Comparison of ENCODE assay signal across 28 cellular contexts in genomic region chr14:40847496-40847895, GRCh38.
A peak's percentile ranks its signal among the peaks of the same experiment; 100 is the strongest.
DNase-seq lines count a peak whose midpoint lies in the region; ATAC-seq and TF ChIP-seq lines count a peak whose summit lies in the region.
"Had no signal": no experiment of that assay in that cellular context is flagged by ENCODE, and none has a peak within 500 bp of the region (broad histone marks: within the 10 kb centered on the region; RNA-seq: fewer than 3 reads in every experiment).

No MANE protein-coding gene starts in this region.

- H2AFZ ChIP-seq in PC-3 (ENCODE audit: low read length) (no peak overlapping the region), MM.1S (ENCODE audit: low read length) (no peak overlapping the region)
- H2AFZ ChIP-seq: GM23248 had no signal

- H3K79me2 ChIP-seq in PC-3 (ENCODE audit: low read length): no peaks in the 10 kb centered on the region
- H3K79me2 ChIP-seq in MM.1S (ENCODE audit: low read length): no peaks in the 10 kb centered on the region

- H3K27ac ChIP-seq in PC-3 (ENCODE audit: low read length): no peak overlapping the region
- H3K27ac ChIP-seq in MM.1S (ENCODE audit: low read length): no peak overlapping the region
- H3K27ac ChIP-seq: BLaER1 treated with 17β-estradiol and CSF1 and Interleukin-3, amounts not matched to agents 10 nM and 100 nM; body of pancreas; gastroesophageal sphincter; GM23248; suprapubic skin; upper lobe of right lung had no signal

- H3K4me3 ChIP-seq in PC-3 (ENCODE audit: low read length) (no peak overlapping the region), MM.1S (ENCODE audit: low read length) (no peak overlapping the region)
- H3K4me3 ChIP-seq: BLaER1 treated with 17β-estradiol and CSF1 and Interleukin-3, amounts not matched to agents 10 nM and 100 nM; body of pancreas; gastroesophageal sphincter; GM23248; lung; smooth muscle cell; suprapubic skin; upper lobe of right lung had no signal

- H3K9me2 ChIP-seq in PC-3 (replicated peaks; ENCODE audit: low read length) (no peaks in the 10 kb centered on the region), MM.1S (replicated peaks; ENCODE audit: insufficient read depth, low read length) (no peaks in the 10 kb centered on the region)

- no peaks in the 10 kb centered on the region for H4K20me1 ChIP-seq in PC-3 (ENCODE audit: low read length)
- no peaks in the 10 kb centered on the region for H4K20me1 ChIP-seq in MM.1S (ENCODE audit: insufficient read depth, low read length)
- H4K20me1 ChIP-seq: BLaER1 treated with 17β-estradiol and CSF1 and Interleukin-3, amounts not matched to agents 10 nM and 100 nM had no signal

- DNase-seq in DMS 273 (lab: John Stamatoyannopoulos, UW; ENCODE audit: unreplicated experiment) (peak; percentile 93), HT-29 (ENCODE audit: low spot score) (peak; percentile 1), PC-3 (peak; percentile 25), myocyte (ENCODE audit: low read depth) (peak; percentile 2), MM.1S (no peak), cortex of kidney (lab: John Stamatoyannopoulos, UW) (no peak)
- DNase-seq: activated CD4-positive, alpha-beta memory T cell treated with anti-CD3 and anti-CD28 coated beads for 36 hours; activated CD4-positive, alpha-beta T cell treated with anti-CD3 and anti-CD28 coated beads for 1 hour; activated CD8-positive, alpha-beta memory T cell treated with anti-CD3 and anti-CD28 coated beads, Interleukin-2, amount 50 U/mL, for 4 hours; activated naive CD4-positive, alpha-beta T cell; body of pancreas; COR-L47; GM23248; hippocampal formation; KBM-7; natural killer cell; NCI-H1930; NK-92 treated with Interleukin-12 subunit alpha and Interleukin-12 subunit beta, amount 100 ng/mL, for 24 hours; Right ventricle myocardium superior; stimulated activated naive CD4-positive, alpha-beta T cell treated with Interleukin-2 at 50 U/mL for 16 hours; upper lobe of right lung had no signal

- no peaks in the 10 kb centered on the region for H3K27me3 ChIP-seq in PC-3 (ENCODE audit: low read length)
- no peaks in the 10 kb centered on the region for H3K27me3 ChIP-seq in MM.1S (replicated peaks; ENCODE audit: insufficient read depth, low read length)
- H3K27me3 ChIP-seq: BLaER1 treated with 17β-estradiol and CSF1 and Interleukin-3, amounts not matched to agents 10 nM and 100 nM; body of pancreas; gastroesophageal sphincter; suprapubic skin; upper lobe of right lung had no signal

- no peaks in the 10 kb centered on the region for H3K4me1 ChIP-seq in PC-3 (ENCODE audit: insufficient read depth, low read length)
- H3K4me1 ChIP-seq in MM.1S (ENCODE audit: low read length): no peaks in the 10 kb centered on the region
- H3K4me1 ChIP-seq: BLaER1 treated with 17β-estradiol and CSF1 and Interleukin-3, amounts not matched to agents 10 nM and 100 nM; body of pancreas; gastroesophageal sphincter; suprapubic skin; upper lobe of right lung had no signal

- H3K36me3 ChIP-seq in PC-3 (ENCODE audit: low read depth, low read length) (no peaks in the 10 kb centered on the region), MM.1S (replicated peaks; ENCODE audit: insufficient read depth, low read length) (no peaks in the 10 kb centered on the region)
- H3K36me3 ChIP-seq: BLaER1 treated with 17β-estradiol and CSF1 and Interleukin-3, amounts not matched to agents 10 nM and 100 nM; gastroesophageal sphincter; suprapubic skin; upper lobe of right lung had no signal

- CTCF ChIA-PET in PC-3 (lab: Charles Lee): no interaction called here

- ATAC-seq in PC-3 (peak; percentile 90), HG02970 (IDR thresholded peaks at IDR 0.05; ENCODE audit: low FRiP score, unreplicated experiment) (no peak), GM18868 (IDR thresholded peaks at IDR 0.05; ENCODE audit: unreplicated experiment) (no peak)
- ATAC-seq: body of pancreas, gastroesophageal sphincter, natural killer cell, upper lobe of right lung had no signal

- H3K9ac ChIP-seq in PC-3 (ENCODE audit: low read length) (no peak overlapping the region), MM.1S (ENCODE audit: low read length) (no peak overlapping the region)
- H3K9ac ChIP-seq: BLaER1 treated with 17β-estradiol and CSF1 and Interleukin-3, amounts not matched to agents 10 nM and 100 nM; GM23248 had no signal

- intact Hi-C loops in PC-3 (cut with micrococcal nuclease): no loop called here

- BruUV-seq in PC-3 (replicated peaks; lab: Mats Ljungman, UMichigan): no TSS peak

- H3K4me2 ChIP-seq in PC-3 (ENCODE audit: low read length): no peak overlapping the region
- no peak overlapping the region for H3K4me2 ChIP-seq in MM.1S (ENCODE audit: low read depth, low read length)
- H3K4me2 ChIP-seq: BLaER1 treated with 17β-estradiol and CSF1 and Interleukin-3, amounts not matched to agents 10 nM and 100 nM; smooth muscle cell had no signal

- no peaks in the 10 kb centered on the region for H3K9me3 ChIP-seq in PC-3 (ENCODE audit: low read length)
- no peaks in the 10 kb centered on the region for H3K9me3 ChIP-seq in MM.1S (replicated peaks; ENCODE audit: insufficient read depth, low read length)
- H3K9me3 ChIP-seq: BLaER1 treated with 17β-estradiol and CSF1 and Interleukin-3, amounts not matched to agents 10 nM and 100 nM; body of pancreas; gastroesophageal sphincter; suprapubic skin; upper lobe of right lung had no signal

- no peak for TF ChIP-seq CTCF in PC-3 (conservative IDR thresholded peaks at IDR 0.05; ENCODE audit: low read depth, low read length)
- no peak for TF ChIP-seq CTCF in MM.1S (IDR thresholded peaks at IDR 0.05; ENCODE audit: low read length)

- no peaks in the 10 kb centered on the region for H3F3A ChIP-seq in PC-3 (ENCODE audit: low read length, unreplicated experiment)
- no peaks in the 10 kb centered on the region for H3F3A ChIP-seq in MM.1S (ENCODE audit: insufficient read depth, low read length)

- POLR2A ChIA-PET in PC-3 (lab: Charles Lee; ENCODE audit: unreplicated experiment): no interaction called here

Comparison
In these comparisons a context has a peak if more than half of its experiments do, and no peak if none do; other contexts are left out.
1. DNase-seq: peak in DMS 273 (single experiment), HT-29 (single experiment), PC-3 (single experiment) and myocyte (single experiment); none in MM.1S (single experiment) and cortex of kidney (single experiment).